Comparison of ENCODE assay signal across 9 cellular contexts in the genomic region with DNA sequence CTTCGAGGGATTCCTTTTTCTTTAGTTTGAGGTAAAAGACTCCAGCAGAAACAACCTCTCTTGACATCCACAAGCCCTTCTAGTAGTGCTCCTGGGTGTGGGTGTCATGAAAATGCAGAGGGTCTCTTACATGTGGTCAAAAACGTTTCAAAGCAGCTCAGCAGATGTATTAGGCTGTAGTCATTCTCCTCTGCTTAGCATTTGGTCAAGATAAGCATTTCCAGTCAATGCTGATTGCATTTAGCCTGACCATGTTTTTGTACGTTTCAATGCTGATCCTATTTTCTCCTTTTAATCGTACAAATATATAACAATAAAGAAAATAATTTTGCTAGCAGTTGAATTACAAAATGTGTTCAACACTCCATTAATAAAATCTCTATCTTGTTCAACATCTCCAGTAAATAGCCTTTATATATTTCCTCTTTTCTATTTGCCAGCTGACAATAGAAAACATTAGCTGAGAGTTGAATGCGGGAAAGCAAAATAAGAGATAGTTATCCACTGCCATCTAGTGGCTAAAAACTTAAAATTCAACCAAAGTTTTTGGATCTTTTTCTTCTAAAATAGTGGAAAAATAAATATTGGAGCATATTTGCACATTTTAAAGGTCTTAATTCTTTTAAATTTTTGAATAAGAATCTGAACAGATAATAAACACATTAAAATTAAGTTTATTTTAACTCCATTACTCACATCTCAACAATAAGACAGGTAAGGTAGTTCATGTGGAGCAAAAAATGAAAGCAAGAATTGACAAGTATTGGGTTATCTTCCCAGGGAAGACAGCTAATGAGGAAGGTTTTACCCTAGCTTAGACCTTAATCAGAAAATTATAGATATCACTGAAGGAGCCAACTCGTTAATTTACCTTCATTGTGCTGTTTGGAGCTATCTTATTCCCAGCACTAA. TPM values are rescaled to one million over a fixed set of nuclear protein-coding genes. Genes with fewer than 3 reads are reported as not detected.
DNase-seq lines count a peak whose midpoint lies in the region; ATAC-seq and TF ChIP-seq lines count a peak whose summit lies in the region.
"Had no signal": no experiment of that assay in that cellular context is flagged by ENCODE, and none has a peak within 500 bp of the region (broad histone marks: within the 10 kb centered on the region; RNA-seq: fewer than 3 reads in every experiment).

No MANE protein-coding gene starts in this region.

- H3K4me2 ChIP-seq in GM23338 (no peak overlapping the region), OCI-LY3 (ENCODE audit: low read length) (no peak overlapping the region)

- H3K36me3 Mint-ChIP-seq in GM23338 (ENCODE audit: low read depth), result no peaks in the 10 kb centered on the region

- no peaks in the 10 kb centered on the region for H3K36me3 ChIP-seq in GM23338 (ENCODE audit: insufficient read depth)
- no peaks in the 10 kb centered on the region for H3K36me3 ChIP-seq in OCI-LY3 (replicated peaks; ENCODE audit: low read depth, low read length)
- H3K36me3 ChIP-seq in esophagus squamous epithelium, result no peaks in the 10 kb centered on the region

- H3K27ac ChIP-seq in C4-2B, result no peak overlapping the region
- H3K27ac ChIP-seq in GM23338 (ENCODE audit: low read depth), result no peak overlapping the region
- no peak overlapping the region for H3K27ac ChIP-seq in OCI-LY3 (ENCODE audit: low read length)
- no peak overlapping the region for H3K27ac ChIP-seq in esophagus squamous epithelium
- H3K27ac ChIP-seq: HL-60 had no signal

- WGBS in esophagus squamous epithelium, 2 donors, result 25 to 26% methylated on average over 6 of the region's 6 CpGs

- H3K9me3 Mint-ChIP-seq in GM23338, result no peaks in the 10 kb centered on the region

- H3K4me1 Mint-ChIP-seq in GM23338, result peaks cover 3% of the 10 kb centered on the region; the same call in 1 of the 3 replicates

- DNase-seq in GM23338 (ENCODE audit: low spot score) (peak; percentile 58), esophagus squamous epithelium (lab: John Stamatoyannopoulos, UW) (no peak), renal cortical epithelial cell (ENCODE audit: low read depth) (peak; percentile 36)

- H3F3A ChIP-seq in GM23338 (replicated peaks; ENCODE audit: low read depth), result no peaks in the 10 kb centered on the region

- no peak for TF ChIP-seq POLR2A in esophagus squamous epithelium (IDR thresholded peaks at IDR 0.05)

- no peaks in the 10 kb centered on the region for H3K9me2 ChIP-seq in GM23338 (ENCODE audit: insufficient read depth)

- no peaks in the 10 kb centered on the region for H3K27me3 Mint-ChIP-seq in GM23338 (ENCODE audit: insufficient read depth, low read depth, poor library complexity)

- peak overlapping the region; percentile 9; the same call in 1 of the 2 replicates for H2AFZ ChIP-seq in GM23338
- H2AFZ ChIP-seq in OCI-LY3 (ENCODE audit: low read depth, low read length), result peak overlapping the region; percentile 74; the same call in 1 of the 2 replicates

- H3K4me1 ChIP-seq in GM23338 (ENCODE audit: insufficient read depth), result no peaks in the 10 kb centered on the region
- H3K4me1 ChIP-seq in OCI-LY3 (ENCODE audit: low read length), result no peaks in the 10 kb centered on the region
- H3K4me1 ChIP-seq in esophagus squamous epithelium, result no peaks in the 10 kb centered on the region

- H3K4me3 Mint-ChIP-seq in GM23338, result no peak overlapping the region

- no peaks in the 10 kb centered on the region for H3K79me2 ChIP-seq in GM23338 (replicated peaks; ENCODE audit: insufficient read depth)
- H3K79me2 ChIP-seq in OCI-LY3 (ENCODE audit: low read length), result no peaks in the 10 kb centered on the region

- intact Hi-C loops in esophagus squamous epithelium (cut with DNase I), result loop anchor here (10.0 kb wide), 2 partner anchors 260 to 1990 kb away; no protein-coding TSS in a partner anchor

- TF ChIP-seq CTCF in C4-2B (conservative IDR thresholded peaks at IDR 0.05), result peak; percentile 75
- TF ChIP-seq CTCF in GM23338 (conservative IDR thresholded peaks at IDR 0.05; ENCODE audit: low read depth in 2 of 2), result peak; percentile 57 to 95
- peak; percentile 68 for TF ChIP-seq CTCF in OCI-LY3 (IDR thresholded peaks at IDR 0.05; ENCODE audit: low read depth, low read length)
- peak; percentile 9 to 66 (median 46) for TF ChIP-seq CTCF in esophagus squamous epithelium (IDR thresholded peaks at IDR 0.05)

- no peak for ATAC-seq in GM23338
- ATAC-seq in HG03108 (IDR thresholded peaks at IDR 0.05; ENCODE audit: unreplicated experiment), result no peak
- no peak for ATAC-seq in HG03354 (IDR thresholded peaks at IDR 0.05; ENCODE audit: poor library complexity, severe bottlenecking, unreplicated experiment)
- ATAC-seq in HG03280 (IDR thresholded peaks at IDR 0.05; ENCODE audit: unreplicated experiment), result no peak

- H3K27me3 ChIP-seq in GM23338 (ENCODE audit: insufficient read depth) (no peaks in the 10 kb centered on the region), OCI-LY3 (ENCODE audit: low read depth, low read length) (peaks cover 14% of the 10 kb centered on the region; the same call in 1 of the 2 replicates), esophagus squamous epithelium (no peaks in the 10 kb centered on the region)

- H3K9ac ChIP-seq in OCI-LY3 (ENCODE audit: low read length), result no peak overlapping the region

- H3K4me3 ChIP-seq in GM23338 (no peak overlapping the region), OCI-LY3 (ENCODE audit: low read length) (no peak overlapping the region), esophagus squamous epithelium (no peak overlapping the region)

- H3K27ac Mint-ChIP-seq in GM23338, result no peak overlapping the region

- H4K20me1 ChIP-seq in GM23338 (replicated peaks; ENCODE audit: insufficient read depth) (no peaks in the 10 kb centered on the region), OCI-LY3 (ENCODE audit: insufficient read depth, low read length) (no peaks in the 10 kb centered on the region)

- H3K9me3 ChIP-seq in OCI-LY3 (ENCODE audit: insufficient read depth, low read length), result no peaks in the 10 kb centered on the region
- H3K9me3 ChIP-seq in esophagus squamous epithelium, result no peaks in the 10 kb centered on the region

TF ChIP-seq in GM23338, 12 proteins besides CTCF, POLR2A, EP300 and RAD21 (continues in another document):
- TF ChIP-seq, protein P1, sequence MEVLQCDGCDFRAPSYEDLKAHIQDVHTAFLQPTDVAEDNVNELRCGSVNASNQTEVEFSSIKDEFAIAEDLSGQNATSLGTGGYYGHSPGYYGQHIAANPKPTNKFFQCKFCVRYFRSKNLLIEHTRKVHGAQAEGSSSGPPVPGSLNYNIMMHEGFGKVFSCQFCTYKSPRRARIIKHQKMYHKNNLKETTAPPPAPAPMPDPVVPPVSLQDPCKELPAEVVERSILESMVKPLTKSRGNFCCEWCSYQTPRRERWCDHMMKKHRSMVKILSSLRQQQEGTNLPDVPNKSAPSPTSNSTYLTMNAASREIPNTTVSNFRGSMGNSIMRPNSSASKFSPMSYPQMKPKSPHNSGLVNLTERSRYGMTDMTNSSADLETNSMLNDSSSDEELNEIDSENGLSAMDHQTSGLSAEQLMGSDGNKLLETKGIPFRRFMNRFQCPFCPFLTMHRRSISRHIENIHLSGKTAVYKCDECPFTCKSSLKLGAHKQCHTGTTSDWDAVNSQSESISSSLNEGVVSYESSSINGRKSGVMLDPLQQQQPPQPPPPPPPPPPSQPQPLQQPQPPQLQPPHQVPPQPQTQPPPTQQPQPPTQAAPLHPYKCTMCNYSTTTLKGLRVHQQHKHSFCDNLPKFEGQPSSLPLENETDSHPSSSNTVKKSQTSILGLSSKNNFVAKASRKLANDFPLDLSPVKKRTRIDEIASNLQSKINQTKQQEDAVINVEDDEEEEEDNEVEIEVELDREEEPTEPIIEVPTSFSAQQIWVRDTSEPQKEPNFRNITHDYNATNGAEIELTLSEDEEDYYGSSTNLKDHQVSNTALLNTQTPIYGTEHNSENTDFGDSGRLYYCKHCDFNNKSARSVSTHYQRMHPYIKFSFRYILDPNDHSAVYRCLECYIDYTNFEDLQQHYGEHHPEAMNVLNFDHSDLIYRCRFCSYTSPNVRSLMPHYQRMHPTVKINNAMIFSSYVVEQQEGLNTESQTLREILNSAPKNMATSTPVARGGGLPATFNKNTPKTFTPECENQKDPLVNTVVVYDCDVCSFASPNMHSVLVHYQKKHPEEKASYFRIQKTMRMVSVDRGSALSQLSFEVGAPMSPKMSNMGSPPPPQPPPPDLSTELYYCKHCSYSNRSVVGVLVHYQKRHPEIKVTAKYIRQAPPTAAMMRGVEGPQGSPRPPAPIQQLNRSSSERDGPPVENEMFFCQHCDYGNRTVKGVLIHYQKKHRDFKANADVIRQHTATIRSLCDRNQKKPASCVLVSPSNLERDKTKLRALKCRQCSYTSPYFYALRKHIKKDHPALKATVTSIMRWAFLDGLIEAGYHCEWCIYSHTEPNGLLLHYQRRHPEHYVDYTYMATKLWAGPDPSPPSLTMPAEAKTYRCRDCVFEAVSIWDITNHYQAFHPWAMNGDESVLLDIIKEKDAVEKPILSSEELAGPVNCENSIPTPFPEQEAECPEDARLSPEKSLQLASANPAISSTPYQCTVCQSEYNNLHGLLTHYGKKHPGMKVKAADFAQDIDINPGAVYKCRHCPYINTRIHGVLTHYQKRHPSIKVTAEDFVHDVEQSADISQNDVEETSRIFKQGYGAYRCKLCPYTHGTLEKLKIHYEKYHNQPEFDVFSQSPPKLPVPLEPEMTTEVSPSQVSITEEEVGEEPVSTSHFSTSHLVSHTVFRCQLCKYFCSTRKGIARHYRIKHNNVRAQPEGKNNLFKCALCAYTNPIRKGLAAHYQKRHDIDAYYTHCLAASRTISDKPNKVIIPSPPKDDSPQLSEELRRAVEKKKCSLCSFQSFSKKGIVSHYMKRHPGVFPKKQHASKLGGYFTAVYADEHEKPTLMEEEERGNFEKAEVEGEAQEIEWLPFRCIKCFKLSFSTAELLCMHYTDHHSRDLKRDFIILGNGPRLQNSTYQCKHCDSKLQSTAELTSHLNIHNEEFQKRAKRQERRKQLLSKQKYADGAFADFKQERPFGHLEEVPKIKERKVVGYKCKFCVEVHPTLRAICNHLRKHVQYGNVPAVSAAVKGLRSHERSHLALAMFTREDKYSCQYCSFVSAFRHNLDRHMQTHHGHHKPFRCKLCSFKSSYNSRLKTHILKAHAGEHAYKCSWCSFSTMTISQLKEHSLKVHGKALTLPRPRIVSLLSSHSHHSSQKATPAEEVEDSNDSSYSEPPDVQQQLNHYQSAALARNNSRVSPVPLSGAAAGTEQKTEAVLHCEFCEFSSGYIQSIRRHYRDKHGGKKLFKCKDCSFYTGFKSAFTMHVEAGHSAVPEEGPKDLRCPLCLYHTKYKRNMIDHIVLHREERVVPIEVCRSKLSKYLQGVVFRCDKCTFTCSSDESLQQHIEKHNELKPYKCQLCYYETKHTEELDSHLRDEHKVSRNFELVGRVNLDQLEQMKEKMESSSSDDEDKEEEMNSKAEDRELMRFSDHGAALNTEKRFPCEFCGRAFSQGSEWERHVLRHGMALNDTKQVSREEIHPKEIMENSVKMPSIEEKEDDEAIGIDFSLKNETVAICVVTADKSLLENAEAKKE (CRISPR knock-in tag; IDR thresholded peaks at IDR 0.05), result no peak
- TF ChIP-seq CREB1 (CRISPR knock-in tag; IDR thresholded peaks at IDR 0.05; ENCODE audit: low read depth) (no peak), POLR2AphosphoS5 (IDR thresholded peaks at IDR 0.05; ENCODE audit: low read depth) (no peak)

RNA-seq across cellular contexts. Expression of a gene that starts 15.2 kb away (rescaled TPM):
- 15.8 and 23.0 TPM in 2 replicates for total RNA-seq in GM23338 (2014; rRNA removed; shearing (Covaris generic))
- polyA plus RNA-seq in GM23338 (2016; fragmentation: Nextera tagmentation; extraction: Ambion mirVana), result 4.8 and 6.5 TPM in 2 replicates
- 10 to 100 TPM; 10.8 to 28.6 (median 13.7) TPM for total RNA-seq in esophagus squamous epithelium
- total RNA-seq in renal cortical epithelial cell, result 35.4 and 38.6 TPM in 2 replicates
